Comparison of ENCODE assay signal across 2 cellular contexts in the genomic region with DNA sequence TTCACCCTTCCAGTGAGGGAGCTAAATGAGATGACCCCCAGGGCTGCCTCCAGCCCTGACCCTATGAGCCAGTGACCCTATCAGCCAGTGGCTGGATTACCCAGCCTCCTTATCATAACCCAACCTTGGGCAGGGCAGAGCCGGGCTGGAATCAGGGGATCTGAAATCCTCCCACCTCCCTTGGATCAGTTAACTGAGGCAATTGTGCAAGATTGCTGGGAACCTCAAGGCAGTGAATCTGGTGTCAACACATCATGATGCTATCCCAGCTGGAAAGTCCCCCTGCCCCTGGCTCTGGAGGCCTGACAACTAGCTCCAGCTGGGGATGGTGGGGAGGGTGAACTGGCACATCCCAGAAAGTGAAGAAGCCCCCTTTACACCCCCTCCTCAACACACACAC.
TF ChIP-seq lines count a peak whose summit lies in the region.

No MANE protein-coding gene starts in this region.

TF ChIP-seq in IMR-90, 13 proteins besides CTCF, POLR2A, EP300 and RAD21:
- TF ChIP-seq NFE2L2 (IDR thresholded peaks at IDR 0.05; ENCODE audit: low read depth, low read length) (no peak), CEBPB (IDR thresholded peaks at IDR 0.05; ENCODE audit: low read depth, low read length) (peak; percentile 67)

TF ChIP-seq in K562, 482 proteins besides CTCF, POLR2A, EP300 and RAD21:
- TF ChIP-seq CREB3 (tag; conservative IDR thresholded peaks at IDR 0.05; ENCODE audit: low read depth) = no peak
- no peak for TF ChIP-seq HBP1 (CRISPR knock-in tag; IDR thresholded peaks at IDR 0.05)
- TF ChIP-seq NR4A1 (CRISPR knock-in tag; IDR thresholded peaks at IDR 0.05) = no peak
- TF ChIP-seq NR4A1 (tag; IDR thresholded peaks at IDR 0.05) = no peak
- TF ChIP-seq NR2C2 (CRISPR knock-in tag; IDR thresholded peaks at IDR 0.05) = no peak
- 0 out of 2 replicates have a peak, but pooled peaks have one; percentile 20 for TF ChIP-seq NR2C2 (tag; IDR thresholded peaks at IDR 0.05)
- no peak for TF ChIP-seq NFATC3 (IDR thresholded peaks at IDR 0.05)
- peak; percentile 73 for TF ChIP-seq CEBPB (tag; IDR thresholded peaks at IDR 0.05)
- TF ChIP-seq KHSRP (IDR thresholded peaks at IDR 0.05) = no peak
- TF ChIP-seq TARDBP (IDR thresholded peaks at IDR 0.05) = no peak
- no peak for TF ChIP-seq BRD4 (IDR thresholded peaks at IDR 0.05)
- TF ChIP-seq ZNF717 (CRISPR knock-in tag; IDR thresholded peaks at IDR 0.05) = no peak
- peak; percentile 39 for TF ChIP-seq CBFA2T3 (IDR thresholded peaks at IDR 0.05)
- TF ChIP-seq EP400 (IDR thresholded peaks at IDR 0.05) = no peak
- peak in 1 of 2 experiments; percentile 17; a peak in 1 of 4 replicates for TF ChIP-seq RCOR1 (IDR thresholded peaks at IDR 0.05; ENCODE audit: borderline replicate concordance in 1 of 2, low read depth in 2 of 2, low read length in 2 of 2)
- peak; percentile 56; the same call in 1 of the 2 replicates for TF ChIP-seq CEBPG (CRISPR knock-in tag; IDR thresholded peaks at IDR 0.05)
- TF ChIP-seq CEBPG (tag; conservative IDR thresholded peaks at IDR 0.05 in 1 of 2, IDR thresholded peaks at IDR 0.05 in 1 of 2) = peak in 1 of 2 experiments; percentile 83; a peak in 2 of 4 replicates
